Comparison of ENCODE assay signal across 23 cellular contexts in the genomic region with DNA sequence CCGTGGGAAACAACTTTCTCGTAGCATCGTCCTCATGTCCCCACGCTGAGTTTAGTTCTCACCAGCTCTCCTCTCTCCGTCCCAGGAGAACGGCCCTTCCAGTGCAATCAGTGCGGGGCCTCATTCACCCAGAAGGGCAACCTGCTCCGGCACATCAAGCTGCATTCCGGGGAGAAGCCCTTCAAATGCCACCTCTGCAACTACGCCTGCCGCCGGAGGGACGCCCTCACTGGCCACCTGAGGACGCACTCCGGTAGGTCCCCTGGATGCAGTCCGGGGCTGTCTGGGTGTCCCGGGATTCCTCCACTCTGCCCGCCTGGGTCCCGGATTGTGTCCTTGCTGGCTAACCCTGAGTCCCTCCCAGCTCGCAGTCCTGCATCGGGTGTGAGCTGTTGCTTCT.
DNase-seq lines count a peak whose midpoint lies in the region; ATAC-seq and TF ChIP-seq lines count a peak whose summit lies in the region.
"Had no signal": no experiment of that assay in that cellular context is flagged by ENCODE, and none has a peak within 500 bp of the region (broad histone marks: within the 10 kb centered on the region; RNA-seq: fewer than 3 reads in every experiment).

No MANE protein-coding gene starts in this region.

- peaks cover 12% of the 10 kb centered on the region; the same call in 1 of the 2 replicates for H3K4me1 ChIP-seq in H9 (ENCODE audit: insufficient read depth, low read length)
- H3K4me1 ChIP-seq: breast epithelium, colonic mucosa, left lung, suprapubic skin had no signal

- H4K20me1 ChIP-seq in H9 (ENCODE audit: control insufficient read depth, insufficient read depth, insufficient read length), result no peaks in the 10 kb centered on the region

- no peaks in the 10 kb centered on the region for H3K79me2 ChIP-seq in H9 (ENCODE audit: insufficient read depth, low read length)
- H3K79me2 ChIP-seq: hepatocyte had no signal

- WGBS in H9 (ENCODE audit: extremely low coverage, insufficient read length, low lambda C conversion rate), result no CpG with 5 or more reads among the region's 21 CpGs

- no peaks in the 10 kb centered on the region for H3K79me1 ChIP-seq in H9 (ENCODE audit: insufficient read depth, low read depth, low read length, poor library complexity, severe bottlenecking)

- H3K27ac Mint-ChIP-seq in activated T-cell treated with anti-CD3 and anti-CD28 coated beads, Interleukin-2, amount 50 U/mL, for 72 hours, result peak overlapping the region; percentile 63
- 0 out of 7 replicates have a peak overlapping the region, but pooled peaks of 1 of the 3 experiments have one; percentile 11 for H3K27ac Mint-ChIP-seq in H9
- peak overlapping the region; percentile 80 for H3K27ac Mint-ChIP-seq in activated naive CD8-positive, alpha-beta T cell treated with anti-CD3 and anti-CD28 coated beads, Interleukin-2, amount 50 U/mL, for 24 hours
- H3K27ac Mint-ChIP-seq in stimulated activated naive B cell treated with anti-CD40 and anti-IgM and Interleukin-4, amounts not matched to agents 10 μg/mL and 1 μg/mL and 100 μg/mL, for 72 hours, result peak overlapping the region; percentile 76

- H2BK120ac ChIP-seq in H9 (ENCODE audit: low read depth, low read length, poor library complexity, severe bottlenecking), result no peak overlapping the region

- no peak overlapping the region for H3K27ac ChIP-seq in H9 (ENCODE audit: insufficient read length, low read depth, low read length)
- H3K27ac ChIP-seq: breast epithelium, colonic mucosa, foreskin keratinocyte, hepatocyte, left lung, suprapubic skin had no signal

- no peak for DNase-seq in activated T-cell treated with anti-CD3 and anti-CD28 coated beads, Interleukin-2, amount 50 U/mL, for 72 hours
- no peak for DNase-seq in activated T-cell treated with anti-CD3 and anti-CD28 coated beads for 4 hours
- peak; percentile 51 for DNase-seq in H9
- DNase-seq in activated naive CD8-positive, alpha-beta T cell treated with anti-CD3 and anti-CD28 coated beads, Interleukin-2, amount 50 U/mL, for 24 hours, result no peak
- DNase-seq in stimulated activated naive B cell treated with anti-CD40 and anti-IgM and Interleukin-4, amounts not matched to agents 10 μg/mL and 1 μg/mL and 100 μg/mL, for 72 hours, result no peak
- no peak for DNase-seq in mesenteric fat pad (ENCODE audit: low spot score)
- DNase-seq: amygdala; colonic mucosa; foreskin keratinocyte; left lung; natural killer cell; NCI-H1092 treated with DMSO at 0.1 percent for 48 hours; NCI-H187 treated with DMSO at 0.1 percent for 48 hours; NCI-H69; RPMI8226; stimulated activated CD8-positive, alpha-beta memory T cell treated with anti-CD3 and anti-CD28 coated beads, Interleukin-4, amount 100 ng/mL, for 48 hours had no signal

- no peak overlapping the region for H3K23ac ChIP-seq in H9 (ENCODE audit: insufficient read length, low read depth, low read length)

- H3K27me3 ChIP-seq in H9 (ENCODE audit: insufficient read depth, low read length), result no peaks in the 10 kb centered on the region
- H3K27me3 ChIP-seq: BLaER1 treated with 17β-estradiol and CSF1 and Interleukin-3, amounts not matched to agents 10 nM and 100 nM; breast epithelium; colonic mucosa; foreskin keratinocyte; left lung; suprapubic skin had no signal

- H2BK20ac ChIP-seq in H9 (ENCODE audit: low read depth, low read length, poor library complexity, severe bottlenecking), result no peak overlapping the region

- H3K4ac ChIP-seq in H9 (ENCODE audit: low read depth, low read length), result no peak overlapping the region

- H3K4me2 ChIP-seq in H9 (ENCODE audit: insufficient read depth, insufficient read length, low read length), result no peak overlapping the region
- H3K4me2 ChIP-seq: BLaER1 treated with 17β-estradiol and CSF1 and Interleukin-3, amounts not matched to agents 10 nM and 100 nM; hepatocyte had no signal

- peaks cover 24 to 72% of the 10 kb centered on the region in 2 donors for H3K36me3 Mint-ChIP-seq in activated T-cell treated with anti-CD3 and anti-CD28 coated beads, Interleukin-2, amount 50 U/mL, for 72 hours (ENCODE audit: insufficient read depth in 2 of 2)
- no peaks in the 10 kb centered on the region for H3K36me3 Mint-ChIP-seq in H9 (ENCODE audit: insufficient read depth in 1 of 3, low read depth in 3 of 3)
- peaks cover 85% of the 10 kb centered on the region for H3K36me3 Mint-ChIP-seq in activated naive CD8-positive, alpha-beta T cell treated with anti-CD3 and anti-CD28 coated beads, Interleukin-2, amount 50 U/mL, for 24 hours (ENCODE audit: low read depth)
- H3K36me3 Mint-ChIP-seq in stimulated activated naive B cell treated with anti-CD40 and anti-IgM and Interleukin-4, amounts not matched to agents 10 μg/mL and 1 μg/mL and 100 μg/mL, for 72 hours, result peaks cover 52 to 65% of the 10 kb centered on the region in 2 donors

- no peak overlapping the region for H2BK15ac ChIP-seq in H9 (ENCODE audit: low read depth, low read length)

- H2AK5ac ChIP-seq in H9 (ENCODE audit: insufficient read length, low read length), result no peak overlapping the region

- no peaks in the 10 kb centered on the region for H3K9me3 Mint-ChIP-seq in activated T-cell treated with anti-CD3 and anti-CD28 coated beads, Interleukin-2, amount 50 U/mL, for 72 hours
- no peaks in the 10 kb centered on the region for H3K9me3 Mint-ChIP-seq in H9
- H3K9me3 Mint-ChIP-seq in activated naive CD8-positive, alpha-beta T cell treated with anti-CD3 and anti-CD28 coated beads, Interleukin-2, amount 50 U/mL, for 24 hours, result no peaks in the 10 kb centered on the region
- H3K9me3 Mint-ChIP-seq in stimulated activated naive B cell treated with anti-CD40 and anti-IgM and Interleukin-4, amounts not matched to agents 10 μg/mL and 1 μg/mL and 100 μg/mL, for 72 hours, result no peaks in the 10 kb centered on the region
- H3K9me3 Mint-ChIP-seq: natural killer cell; T-helper 1 cell treated with Interleukin-12 subunit alpha and Interleukin-12 subunit beta and Interleukin-4 antibody, amounts not matched to agents 30 μg/mL and 1 μg/mL, for 36 hours had no signal

- no peaks in the 10 kb centered on the region for H3K23me2 ChIP-seq in H9 (ENCODE audit: insufficient read length, low read depth, low read length, poor library complexity, severe bottlenecking)

- H4K5ac ChIP-seq in H9 (ENCODE audit: insufficient read length, low read depth, low read length), result no peak overlapping the region

- H3K18ac ChIP-seq in H9 (ENCODE audit: insufficient read length, low read depth, low read length), result no peak overlapping the region

- no peak overlapping the region; the same call in 1 of the 2 replicates for H3K14ac ChIP-seq in H9 (ENCODE audit: insufficient read depth, low read length)

- H3K4me1 Mint-ChIP-seq in activated T-cell treated with anti-CD3 and anti-CD28 coated beads, Interleukin-2, amount 50 U/mL, for 72 hours (ENCODE audit: low read depth), result peaks cover 82% of the 10 kb centered on the region
- H3K4me1 Mint-ChIP-seq in H9, result peaks cover 50 to 58% of the 10 kb centered on the region in 2 experiments
- H3K4me1 Mint-ChIP-seq in activated naive CD8-positive, alpha-beta T cell treated with anti-CD3 and anti-CD28 coated beads, Interleukin-2, amount 50 U/mL, for 24 hours, result peaks cover 74% of the 10 kb centered on the region
- H3K4me1 Mint-ChIP-seq in stimulated activated naive B cell treated with anti-CD40 and anti-IgM and Interleukin-4, amounts not matched to agents 10 μg/mL and 1 μg/mL and 100 μg/mL, for 72 hours, result peaks cover 46 to 73% of the 10 kb centered on the region in 2 donors

- no peaks in the 10 kb centered on the region for H3K9me3 ChIP-seq in H9 (ENCODE audit: control insufficient read depth, low read depth, low read length)
- H3K9me3 ChIP-seq: BLaER1 treated with 17β-estradiol and CSF1 and Interleukin-3, amounts not matched to agents 10 nM and 100 nM; breast epithelium; colonic mucosa; left lung; suprapubic skin had no signal

- ATAC-seq in activated T-cell treated with anti-CD3 and anti-CD28 coated beads, Interleukin-2, amount 50 U/mL, for 72 hours (replicated peaks in 1 of 2), result no peak
- no peak for ATAC-seq in activated naive CD8-positive, alpha-beta T cell treated with anti-CD3 and anti-CD28 coated beads, Interleukin-2, amount 50 U/mL, for 24 hours
- ATAC-seq in stimulated activated naive B cell treated with anti-CD40 and anti-IgM and Interleukin-4, amounts not matched to agents 10 μg/mL and 1 μg/mL and 100 μg/mL, for 72 hours (replicated peaks), result no peak
- no peak for ATAC-seq in HG03175 (IDR thresholded peaks at IDR 0.05; ENCODE audit: unreplicated experiment)
- ATAC-seq: esophagus mucosa, foreskin keratinocyte, left lung, natural killer cell had no signal

- no peak overlapping the region for H3K9ac ChIP-seq in H9 (ENCODE audit: extremely low read depth, insufficient read length, low read length)
- H3K9ac ChIP-seq: BLaER1 treated with 17β-estradiol and CSF1 and Interleukin-3, amounts not matched to agents 10 nM and 100 nM had no signal

- no peak overlapping the region for H4K8ac ChIP-seq in H9 (replicated peaks; ENCODE audit: insufficient read length, low read depth, low read length)

- no peak overlapping the region for H2AFZ ChIP-seq in H9 (ENCODE audit: low read length)
- H2AFZ ChIP-seq: hepatocyte had no signal

- H3T11ph ChIP-seq in H9 (ENCODE audit: low read length), result no peak overlapping the region

- H4K91ac ChIP-seq in H9 (ENCODE audit: insufficient read length, low read depth, low read length), result no peak overlapping the region

- H3K56ac ChIP-seq in H9 (ENCODE audit: insufficient read length, low read depth, low read length), result no peak overlapping the region

- H2BK5ac ChIP-seq in H9 (ENCODE audit: insufficient read length, low read length), result no peak overlapping the region

- H3K27me3 Mint-ChIP-seq in activated T-cell treated with anti-CD3 and anti-CD28 coated beads, Interleukin-2, amount 50 U/mL, for 72 hours (ENCODE audit: low read depth), result no peaks in the 10 kb centered on the region
- H3K27me3 Mint-ChIP-seq in H9 (ENCODE audit: low read depth), result no peaks in the 10 kb centered on the region; the same call in 1 of the 2 replicates
- no peaks in the 10 kb centered on the region for H3K27me3 Mint-ChIP-seq in activated naive CD8-positive, alpha-beta T cell treated with anti-CD3 and anti-CD28 coated beads, Interleukin-2, amount 50 U/mL, for 24 hours
- H3K27me3 Mint-ChIP-seq in stimulated activated naive B cell treated with anti-CD40 and anti-IgM and Interleukin-4, amounts not matched to agents 10 μg/mL and 1 μg/mL and 100 μg/mL, for 72 hours, result no peaks in the 10 kb centered on the region

- no peak for TF ChIP-seq CTCF in H9 (conservative IDR thresholded peaks at IDR 0.05)

- no peak overlapping the region for H2BK12ac ChIP-seq in H9 (ENCODE audit: insufficient read length, low read depth, low read length)

- no peak overlapping the region for H3K4me3 Mint-ChIP-seq in activated T-cell treated with anti-CD3 and anti-CD28 coated beads, Interleukin-2, amount 50 U/mL, for 72 hours
- H3K4me3 Mint-ChIP-seq in H9, result no peak overlapping the region
- H3K4me3 Mint-ChIP-seq in activated naive CD8-positive, alpha-beta T cell treated with anti-CD3 and anti-CD28 coated beads, Interleukin-2, amount 50 U/mL, for 24 hours, result no peak overlapping the region
- no peak overlapping the region for H3K4me3 Mint-ChIP-seq in stimulated activated naive B cell treated with anti-CD40 and anti-IgM and Interleukin-4, amounts not matched to agents 10 μg/mL and 1 μg/mL and 100 μg/mL, for 72 hours
- H3K4me3 Mint-ChIP-seq: natural killer cell; T-helper 1 cell treated with Interleukin-12 subunit alpha and Interleukin-12 subunit beta and Interleukin-4 antibody, amounts not matched to agents 30 μg/mL and 1 μg/mL, for 36 hours had no signal
